In the genomic region with DNA sequence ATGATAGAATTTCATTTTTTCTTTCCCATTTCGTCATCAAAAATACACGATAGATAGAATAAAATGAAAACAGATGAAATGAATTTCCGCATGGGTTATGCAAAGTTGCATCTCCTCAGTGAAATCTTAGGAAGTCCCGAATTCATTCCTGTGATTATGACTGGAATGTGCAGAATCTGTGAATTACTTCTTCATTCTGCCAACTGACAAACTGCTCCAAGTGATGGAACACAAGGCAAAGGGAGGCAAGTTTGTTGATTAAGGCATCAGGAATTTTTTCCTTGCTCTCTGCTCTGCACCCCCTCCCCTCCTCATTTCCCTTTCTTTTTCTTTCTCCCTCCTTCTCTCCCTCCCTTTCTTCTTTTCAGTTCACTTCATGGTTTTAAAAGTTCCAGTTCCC, we compare ENCODE assay signal across 20 cellular contexts. TPM values are rescaled to one million over a fixed set of nuclear protein-coding genes. Genes with fewer than 3 reads are reported as not detected.
DNase-seq lines count a peak whose midpoint lies in the region; ATAC-seq and TF ChIP-seq lines count a peak whose summit lies in the region.
"Had no signal": no experiment of that assay in that cellular context is flagged by ENCODE, and none has a peak within 500 bp of the region (broad histone marks: within the 10 kb centered on the region; RNA-seq: fewer than 3 reads in every experiment).

No MANE protein-coding gene starts in this region.

- TF ChIP-seq CTCF in OCI-LY3 (IDR thresholded peaks at IDR 0.05; ENCODE audit: low read depth, low read length) (no peak), fibroblast of lung (conservative IDR thresholded peaks at IDR 0.05 in 1 of 2, IDR thresholded peaks at IDR 0.05 in 1 of 2; ENCODE audit: low read depth in 1 of 2, low read length in 2 of 2) (no peak), GM10248 (IDR thresholded peaks at IDR 0.05; ENCODE audit: control extremely low read depth, extremely low read depth, low read depth, missing control alignments) (no peak), left lung (IDR thresholded peaks at IDR 0.05) (no peak)

- no peaks in the 10 kb centered on the region for H4K20me1 ChIP-seq in OCI-LY3 (ENCODE audit: insufficient read depth, low read length)
- H4K20me1 ChIP-seq in fibroblast of lung (ENCODE audit: control insufficient read depth, extremely low read depth, insufficient read depth, low read length) = no peaks in the 10 kb centered on the region

- no peak for ATAC-seq in left lung
- ATAC-seq in GM19452 (IDR thresholded peaks at IDR 0.05; ENCODE audit: unreplicated experiment) = no peak
- ATAC-seq: upper lobe of right lung, WTC11 had no signal

- CTCF ChIA-PET in GM10248 (lab: Yijun Ruan, JAX) = no interaction called here

- peak overlapping the region; percentile 74 for H3K4me2 ChIP-seq in OCI-LY3 (ENCODE audit: low read length)
- peak overlapping the region; percentile 54 for H3K4me2 ChIP-seq in fibroblast of lung (ENCODE audit: extremely low read depth, insufficient read depth, low read length)

- H3K36me3 ChIP-seq in OCI-LY3 (replicated peaks; ENCODE audit: low read depth, low read length) = peaks cover 4% of the 10 kb centered on the region
- H3K36me3 ChIP-seq in fibroblast of lung (ENCODE audit: control insufficient read depth, insufficient read depth, low read length) = no peaks in the 10 kb centered on the region
- H3K36me3 ChIP-seq in left lung = no peaks in the 10 kb centered on the region
- H3K36me3 ChIP-seq: cardiac muscle cell, upper lobe of right lung had no signal

- peaks cover 49% of the 10 kb centered on the region for H3K4me1 ChIP-seq in OCI-LY3 (ENCODE audit: low read length)
- H3K4me1 ChIP-seq in fibroblast of lung (ENCODE audit: control insufficient read depth, extremely low read depth, insufficient read depth, low read length) = peaks cover 4% of the 10 kb centered on the region
- H3K4me1 ChIP-seq in left lung = no peaks in the 10 kb centered on the region
- H3K4me1 ChIP-seq: parathyroid adenoma, upper lobe of right lung had no signal

- peak overlapping the region; percentile 57 for H3K9ac ChIP-seq in OCI-LY3 (ENCODE audit: low read length)
- H3K9ac ChIP-seq in fibroblast of lung (ENCODE audit: insufficient read depth, low read length) = no peak overlapping the region
- H3K9ac ChIP-seq: parathyroid adenoma had no signal

- no peak overlapping the region for H3K4me3 ChIP-seq in OCI-LY3 (ENCODE audit: low read length)
- no peak overlapping the region for H3K4me3 ChIP-seq in fibroblast of lung (replicated peaks in 1 of 4; ENCODE audit: control extremely low read depth in 1 of 4, insufficient read depth in 1 of 4, low read depth in 3 of 4, low read length in 4 of 4)
- no peak overlapping the region for H3K4me3 ChIP-seq in left lung
- H3K4me3 ChIP-seq: cardiac muscle cell, upper lobe of right lung had no signal

- H3K27me3 ChIP-seq in OCI-LY3 (ENCODE audit: low read depth, low read length) (no peaks in the 10 kb centered on the region), fibroblast of lung (ENCODE audit: control insufficient read depth, insufficient read depth, low read length) (no peaks in the 10 kb centered on the region), left lung (no peaks in the 10 kb centered on the region)
- H3K27me3 ChIP-seq: cardiac muscle cell, upper lobe of right lung had no signal

- POLR2A ChIA-PET in GM10248 (lab: Yijun Ruan, JAX) = no interaction called here

- intact Hi-C loops in left lung (cut with DNase I) = no loop called here

- H3K27ac ChIP-seq in OCI-LY3 (ENCODE audit: low read length) (peak overlapping the region; percentile 89), fibroblast of lung (ENCODE audit: insufficient read depth, low read length) (no peak overlapping the region), left lung (no peak overlapping the region)
- H3K27ac ChIP-seq: cardiac muscle cell, parathyroid adenoma, RWPE1, upper lobe of right lung had no signal

- DNase-seq in EH (ENCODE audit: low read depth) = peak; percentile 72
- DNase-seq in fibroblast of lung (ENCODE audit: low read depth in 2 of 2) = peak; percentile 54 to 75
- peak; percentile 12 for DNase-seq in renal cortical epithelial cell (ENCODE audit: low read depth)
- no peak for DNase-seq in GM10248 (ENCODE audit: extremely low spot score)
- DNase-seq in left lung = no peak
- no peak for DNase-seq in NCI-H187 (lab: John Stamatoyannopoulos, UW)
- DNase-seq: activated naive CD4-positive, alpha-beta T cell treated with anti-CD3 and anti-CD28 coated beads for 36 hours; CD4-positive, alpha-beta T cell; glutamatergic neuron; MM.1S; NCI-H2107; upper lobe of right lung had no signal

- H3K79me2 ChIP-seq in OCI-LY3 (ENCODE audit: low read length) (no peaks in the 10 kb centered on the region), fibroblast of lung (ENCODE audit: control insufficient read depth, insufficient read depth, low read length) (no peaks in the 10 kb centered on the region)
- H3K79me2 ChIP-seq: parathyroid adenoma had no signal

- H2AFZ ChIP-seq in OCI-LY3 (ENCODE audit: low read depth, low read length) (no peak overlapping the region), fibroblast of lung (ENCODE audit: low read length) (no peak overlapping the region)
- H2AFZ ChIP-seq: parathyroid adenoma had no signal

- H3K9me3 ChIP-seq in OCI-LY3 (ENCODE audit: insufficient read depth, low read length) (no peaks in the 10 kb centered on the region), fibroblast of lung (ENCODE audit: control insufficient read depth, insufficient read depth, low read depth, low read length) (no peaks in the 10 kb centered on the region), left lung (peaks cover 0 to under 1% of the 10 kb centered on the region in 2 donors)
- H3K9me3 ChIP-seq: upper lobe of right lung had no signal

RNA-seq across cellular contexts. Expression of gene ADGRL4, which starts 37.0 kb away (rescaled TPM):
- 3.1 and 5.0 TPM in 2 replicates for total RNA-seq in fibroblast of lung
- 3.8 and 12.0 TPM in 2 replicates for polyA plus RNA-seq in fibroblast of lung
- polyA plus RNA-seq in fibroblast of lung (2012) = 1.8 and 7.7 TPM in 2 replicates
- polyA minus RNA-seq in fibroblast of lung (ENCODE audit: low replicate concordance) = 0.47 and 4.4 TPM in 2 replicates
- 10.9 and 30.7 TPM in 2 replicates for total RNA-seq in renal cortical epithelial cell
- total RNA-seq in left lung = 10 to 100 TPM; 11.8 to 20.4 TPM
- total RNA-seq: activated naive CD4-positive, alpha-beta T cell treated with anti-CD3 and anti-CD28 coated beads for 36 hours; CD4-positive, alpha-beta T cell; HT-29; T-helper 1 cell treated with Interleukin-12 subunit alpha and Interleukin-12 subunit beta and Interleukin-4 antibody, amounts not matched to agents 30 ng/mL and 1 ng/mL, for 36 hours had no signal

Comparison
In these comparisons a context has a peak if more than half of its experiments do, and no peak if none do; other contexts are left out.
1. DNase-seq: peak in EH (single experiment), fibroblast of lung (2 of 2) and renal cortical epithelial cell (single experiment); none in GM10248 (single experiment), left lung (0 of 2) and NCI-H187 (0 of 2).